Comparison of ENCODE assay signal across 8 cellular contexts in the genomic region with DNA sequence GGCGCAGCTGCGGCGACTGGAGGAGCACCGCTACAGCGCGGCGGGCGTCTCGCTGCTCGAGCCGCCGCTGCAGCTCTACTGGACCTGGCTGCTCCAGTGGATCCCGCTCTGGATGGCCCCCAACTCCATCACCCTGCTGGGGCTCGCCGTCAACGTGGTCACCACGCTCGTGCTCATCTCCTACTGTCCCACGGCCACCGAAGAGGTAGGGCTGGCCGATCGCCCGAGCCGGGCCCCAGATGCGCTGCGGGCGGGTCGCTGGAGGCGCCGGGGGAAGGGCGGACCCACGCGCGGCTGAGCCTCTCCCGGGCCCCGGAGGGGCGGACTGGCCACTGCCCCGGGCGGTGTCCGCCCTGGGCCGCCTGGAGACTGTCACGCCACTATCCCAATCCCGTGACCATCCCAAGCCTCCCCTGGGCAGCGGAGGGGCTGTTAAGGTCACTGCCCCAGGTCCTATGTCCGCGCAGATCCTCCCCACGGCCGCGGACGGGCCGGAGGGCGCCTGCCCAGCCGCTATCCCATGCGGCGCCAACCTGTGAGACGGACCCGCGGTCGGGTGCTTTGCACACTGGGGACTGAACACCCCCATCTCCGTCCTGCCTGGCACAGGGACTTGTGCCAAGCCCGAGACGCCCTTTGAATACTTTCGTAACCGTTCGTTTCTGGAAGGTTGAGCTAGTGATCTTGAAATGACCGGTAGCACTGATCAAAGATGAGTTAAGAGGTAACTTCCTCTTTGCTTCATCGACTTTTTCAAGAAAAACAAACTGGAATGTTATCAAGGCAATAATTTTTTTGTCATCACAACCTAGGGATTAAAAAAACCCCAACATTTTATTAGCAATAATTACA. TPM values are rescaled to one million over a fixed set of nuclear protein-coding genes. Genes with fewer than 3 reads are reported as not detected.
DNase-seq lines count a peak whose midpoint lies in the region; ATAC-seq and TF ChIP-seq lines count a peak whose summit lies in the region.

No MANE protein-coding gene starts in this region.

- H3F3A ChIP-seq in MM.1S (ENCODE audit: insufficient read depth, low read length), result peaks cover 12% of the 10 kb centered on the region

- TF ChIP-seq POLR2A in GM10847 (IDR thresholded peaks at IDR 0.05; ENCODE audit: extremely low read depth, insufficient read length), result peak; percentile 9
- TF ChIP-seq POLR2A in tibial nerve (IDR thresholded peaks at IDR 0.05), result peak in 1 of 2 donors; percentile 3

- H3K27me3 ChIP-seq in MM.1S (replicated peaks; ENCODE audit: insufficient read depth, low read length) (no peaks in the 10 kb centered on the region), mucosa of stomach (ENCODE audit: control insufficient read depth, insufficient read depth, low read length) (no peaks in the 10 kb centered on the region), tibial nerve (no peaks in the 10 kb centered on the region)

- POLR2A ChIA-PET in activated CD8-positive, alpha-beta T cell treated with anti-CD3 and anti-CD28 coated beads, Interleukin-2, amount 10 ng/mL, durations not matched to agents 7 days and 5 days (lab: Charles Lee), result no interaction called here

- no peaks in the 10 kb centered on the region for H4K20me1 ChIP-seq in MM.1S (ENCODE audit: insufficient read depth, low read length)

- peak overlapping the region; percentile 43 for H3K4me2 ChIP-seq in MM.1S (ENCODE audit: low read depth, low read length)

- H3K36me3 Mint-ChIP-seq in activated CD8-positive, alpha-beta T cell treated with anti-CD3 and anti-CD28 coated beads, Interleukin-2, amount 10 ng/mL, durations not matched to agents 7 days and 5 days (ENCODE audit: low read depth), result no peaks in the 10 kb centered on the region

- H3K27me3 Mint-ChIP-seq in activated CD8-positive, alpha-beta T cell treated with anti-CD3 and anti-CD28 coated beads, Interleukin-2, amount 10 ng/mL, durations not matched to agents 7 days and 5 days (ENCODE audit: low read depth), result peaks cover 3% of the 10 kb centered on the region

- H3K4me1 ChIP-seq in MM.1S (ENCODE audit: low read length) (peaks cover 8% of the 10 kb centered on the region), mucosa of stomach (ENCODE audit: control insufficient read depth, insufficient read depth, low read length) (peaks cover 26% of the 10 kb centered on the region), tibial nerve (peaks cover 0 to 59% (median 36%) of the 10 kb centered on the region in 4 donors)

- H3K9me3 ChIP-seq in MM.1S (replicated peaks; ENCODE audit: insufficient read depth, low read length) (no peaks in the 10 kb centered on the region), mucosa of stomach (ENCODE audit: control insufficient read depth, low read length) (no peaks in the 10 kb centered on the region), tibial nerve (no peaks in the 10 kb centered on the region)

- H3K27ac ChIP-seq in MM.1S (ENCODE audit: low read length), result peak overlapping the region; percentile 53; the same call in 1 of the 2 replicates
- peak overlapping the region; percentile 94 to 98 (median 96) for H3K27ac ChIP-seq in tibial nerve

- H3K9ac ChIP-seq in MM.1S (ENCODE audit: low read length) (peak overlapping the region; percentile 88), mucosa of stomach (ENCODE audit: low read length) (peak overlapping the region; percentile 88)

- ATAC-seq in HG02588 (IDR thresholded peaks at IDR 0.05; ENCODE audit: unreplicated experiment), result peak; percentile 33
- peak; percentile 50 for ATAC-seq in activated CD8-positive, alpha-beta T cell treated with anti-CD3 and anti-CD28 coated beads, Interleukin-2, amount 10 ng/mL, durations not matched to agents 7 days and 5 days

- H3K4me3 Mint-ChIP-seq in activated CD8-positive, alpha-beta T cell treated with anti-CD3 and anti-CD28 coated beads, Interleukin-2, amount 10 ng/mL, durations not matched to agents 7 days and 5 days, result peak overlapping the region; percentile 83

- no peaks in the 10 kb centered on the region for H3K9me2 ChIP-seq in MM.1S (replicated peaks; ENCODE audit: insufficient read depth, low read length)

- H3K4me1 Mint-ChIP-seq in activated CD8-positive, alpha-beta T cell treated with anti-CD3 and anti-CD28 coated beads, Interleukin-2, amount 10 ng/mL, durations not matched to agents 7 days and 5 days (ENCODE audit: low read depth), result peaks cover 25% of the 10 kb centered on the region

- peak overlapping the region; percentile 49 for H2AFZ ChIP-seq in MM.1S (ENCODE audit: low read length)

- peaks cover 53% of the 10 kb centered on the region for H3K79me2 ChIP-seq in MM.1S (ENCODE audit: low read length)

- 0% methylated on average over 32 to 56 of the region's 67 CpGs for WGBS in tibial nerve, 2 donors

- TF ChIP-seq CTCF in MM.1S (IDR thresholded peaks at IDR 0.05; ENCODE audit: low read length), result no peak
- no peak for TF ChIP-seq CTCF in fibroblast of mammary gland (conservative IDR thresholded peaks at IDR 0.05; ENCODE audit: control insufficient read depth, insufficient read depth, low read depth, low read length)
- TF ChIP-seq CTCF in tibial nerve (IDR thresholded peaks at IDR 0.05), result no peak

- TF ChIP-seq EP300 in tibial nerve (IDR thresholded peaks at IDR 0.05), result peak in 1 of 2 donors; percentile 59

- H3K4me3 ChIP-seq in MM.1S (ENCODE audit: low read length), result peak overlapping the region; percentile 68
- peak overlapping the region; percentile 80 for H3K4me3 ChIP-seq in fibroblast of mammary gland (ENCODE audit: control insufficient read depth, low read depth, low read length)
- peak overlapping the region; percentile 24 for H3K4me3 ChIP-seq in mucosa of stomach (ENCODE audit: low read length)
- peak overlapping the region; percentile 91 to 99 (median 96) for H3K4me3 ChIP-seq in tibial nerve

- H3K27ac Mint-ChIP-seq in activated CD8-positive, alpha-beta T cell treated with anti-CD3 and anti-CD28 coated beads, Interleukin-2, amount 10 ng/mL, durations not matched to agents 7 days and 5 days, result peak overlapping the region; percentile 79

- H3K36me3 ChIP-seq in MM.1S (replicated peaks; ENCODE audit: insufficient read depth, low read length) (no peaks in the 10 kb centered on the region), mucosa of stomach (ENCODE audit: control insufficient read depth, insufficient read depth, low read length) (no peaks in the 10 kb centered on the region), tibial nerve (no peaks in the 10 kb centered on the region)

- CTCF ChIA-PET in activated CD8-positive, alpha-beta T cell treated with anti-CD3 and anti-CD28 coated beads, Interleukin-2, amount 10 ng/mL, durations not matched to agents 7 days and 5 days (lab: Charles Lee), result interaction anchor here (0.7 to 1.2 kb wide), 3 partner anchors 10 to 97 kb away, joined by 3 to 5 read pairs (median 3); no protein-coding TSS in a partner anchor

- no peaks in the 10 kb centered on the region for H3K9me3 Mint-ChIP-seq in activated CD8-positive, alpha-beta T cell treated with anti-CD3 and anti-CD28 coated beads, Interleukin-2, amount 10 ng/mL, durations not matched to agents 7 days and 5 days (ENCODE audit: insufficient read depth)

- DNase-seq in A172 (ENCODE audit: low spot score), result peak; percentile 10
- DNase-seq in MM.1S, result peak; percentile 38
- DNase-seq in activated CD8-positive, alpha-beta T cell treated with anti-CD3 and anti-CD28 coated beads, Interleukin-2, amount 10 ng/mL, durations not matched to agents 7 days and 5 days, result no peak
- peak; percentile 34 for DNase-seq in fibroblast of mammary gland (ENCODE audit: low read depth)
- peak; percentile 20 to 25 for DNase-seq in tibial nerve (ENCODE audit: low spot score in 2 of 2)

RNA-seq across cellular contexts. Expression of a gene that starts 0.7 kb away (rescaled TPM):
- 49.3 and 53.7 TPM in 2 replicates for total RNA-seq in A172 (2014; rRNA removed; shearing (Covaris generic))
- total RNA-seq in activated CD8-positive, alpha-beta T cell treated with anti-CD3 and anti-CD28 coated beads, Interleukin-2, amount 10 ng/mL, durations not matched to agents 7 days and 5 days, result 10 to 100 TPM; 12.6 to 13.1 TPM
- 100 to 1,000 TPM; 160 to 272 (median 228) TPM for total RNA-seq in tibial nerve

RNA-seq across cellular contexts. Expression of a gene that starts 41.1 kb away (rescaled TPM):
- total RNA-seq in A172 (2014; rRNA removed; shearing (Covaris generic)), result not detected in 2 replicates
- 1 to 10 TPM; 1.7 to 2.0 TPM for total RNA-seq in activated CD8-positive, alpha-beta T cell treated with anti-CD3 and anti-CD28 coated beads, Interleukin-2, amount 10 ng/mL, durations not matched to agents 7 days and 5 days
- under 1 TPM in 1 of 4 donors, not detected in 3; 0.60 TPM for total RNA-seq in tibial nerve

Comparison
In these comparisons a context has a peak if more than half of its experiments do, and no peak if none do; other contexts are left out.
1. H3K4me3 ChIP-seq: peak in every context shown above with its lines; median percentile 96 in tibial nerve; 80 in fibroblast of mammary gland; 68 in MM.1S; 24 in mucosa of stomach.